Comparison of ENCODE assay signal across 12 cellular contexts in the genomic region with DNA sequence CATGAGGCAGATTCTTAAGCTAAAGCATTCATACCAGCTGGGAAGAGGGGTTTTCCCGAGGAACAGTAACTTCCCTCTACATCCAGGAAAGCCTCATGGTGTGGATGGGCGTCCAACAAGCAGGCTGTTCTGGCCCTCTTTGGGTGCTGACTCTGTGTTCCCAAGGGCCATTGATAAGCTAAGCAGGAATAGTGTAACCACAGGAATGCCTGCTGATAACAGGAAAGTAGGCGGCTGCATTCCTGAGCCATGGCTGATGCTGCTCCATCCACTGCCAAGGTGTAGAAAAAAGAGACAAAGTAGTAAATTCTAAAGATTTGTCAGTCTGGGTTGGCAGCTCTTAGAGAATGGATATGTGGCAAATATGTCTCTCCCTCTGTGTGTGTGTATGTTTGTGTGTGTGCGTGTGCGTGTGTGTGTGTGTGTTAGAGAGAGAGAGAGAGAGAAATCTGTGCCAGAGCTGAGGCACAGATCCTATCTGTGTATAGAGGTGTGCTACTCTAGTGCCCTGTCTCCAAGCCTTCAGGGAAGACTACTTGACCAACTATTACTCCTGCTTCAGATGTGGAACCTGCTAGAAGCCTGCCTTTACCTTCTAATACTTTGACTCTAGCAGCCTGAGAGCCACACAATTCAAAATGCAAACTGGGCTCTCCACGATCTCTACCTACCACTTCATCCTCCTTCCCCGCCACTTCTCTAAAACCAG.
A peak's percentile ranks its signal among the peaks of the same experiment; 100 is the strongest.
DNase-seq lines count a peak whose midpoint lies in the region; ATAC-seq and TF ChIP-seq lines count a peak whose summit lies in the region.
"Had no signal": no experiment of that assay in that cellular context is flagged by ENCODE, and none has a peak within 500 bp of the region (broad histone marks: within the 10 kb centered on the region; RNA-seq: fewer than 3 reads in every experiment).

No MANE protein-coding gene starts in this region.

- H3K9me3 ChIP-seq in upper lobe of right lung = no peaks in the 10 kb centered on the region

- intact Hi-C loops in Right ventricle myocardium inferior (cut with DNase I) = no loop called here
- intact Hi-C loops in cardiac septum (cut with DNase I) = no loop called here
- intact Hi-C loops in upper lobe of right lung (cut with DNase I) = no loop called here

- no peak for TF ChIP-seq POLR2A in GM18505 (IDR thresholded peaks at IDR 0.05; ENCODE audit: borderline replicate concordance, extremely low read depth, insufficient read depth, insufficient read length)

- no peak overlapping the region for H3K4me3 ChIP-seq in upper lobe of right lung

- H3K36me3 ChIP-seq in upper lobe of right lung = no peaks in the 10 kb centered on the region

- H3K4me1 ChIP-seq in upper lobe of right lung = no peaks in the 10 kb centered on the region

- TF ChIP-seq CTCF in upper lobe of right lung (IDR thresholded peaks at IDR 0.05) = no peak

- no peak for DNase-seq in Right ventricle myocardium inferior (ENCODE audit: missing footprints)
- no peak for DNase-seq in cardiac septum (ENCODE audit: low spot score)
- DNase-seq in dermis blood vessel endothelial cell = peak; percentile 58
- DNase-seq in kidney glomerular epithelial cell (lab: John Stamatoyannopoulos, UW) = peak; percentile 85
- DNase-seq in upper lobe of right lung = peak; percentile 66
- no peak for DNase-seq in RPMI8226
- DNase-seq: NCI-H1436 treated with DMSO at 0.1 percent for 48 hours, NCI-H526 treated with DMSO at 0.1 percent for 48 hours had no signal

- ATAC-seq in Right ventricle myocardium inferior (peak; percentile 93), upper lobe of right lung (peak; percentile 96), SK-N-SH treated with all-trans-retinoic acid at 6 μM for 48 hours (no peak), GM18505 (IDR thresholded peaks at IDR 0.05; ENCODE audit: unreplicated experiment) (no peak)
- ATAC-seq: activated CD4-positive, CD25-positive, alpha-beta regulatory T cell treated with anti-CD3 and anti-CD28 coated beads, Interleukin-2, amount 50 U/mL, for 24 hours; activated T-helper 17 cell treated with anti-CD3 and anti-CD28 coated beads, Interleukin-2, amount 50 U/mL, for 72 hours had no signal

- no peaks in the 10 kb centered on the region for H3K27me3 ChIP-seq in upper lobe of right lung

- H3K27ac ChIP-seq in upper lobe of right lung = peak overlapping the region; percentile 60

TF ChIP-seq in SK-N-SH treated with all-trans-retinoic acid at 6 μM for 48 hours, 23 proteins besides CTCF, POLR2A, EP300 and RAD21:
- TF ChIP-seq SNAI2 (CRISPR knock-in tag; IDR thresholded peaks at IDR 0.05) (no peak), ZNF70 (CRISPR knock-in tag; IDR thresholded peaks at IDR 0.05) (no peak), ZC3H10 (CRISPR knock-in tag; IDR thresholded peaks at IDR 0.05) (no peak), TCF4 (CRISPR knock-in tag; IDR thresholded peaks at IDR 0.05; ENCODE audit: borderline replicate concordance) (no peak), OSR1 (CRISPR knock-in tag; IDR thresholded peaks at IDR 0.05) (no peak), BACH2 (CRISPR knock-in tag; IDR thresholded peaks at IDR 0.05; ENCODE audit: borderline replicate concordance) (no peak), ZNF8 (CRISPR knock-in tag; IDR thresholded peaks at IDR 0.05) (no peak), PPARA (CRISPR knock-in tag; IDR thresholded peaks at IDR 0.05; ENCODE audit: borderline replicate concordance) (no peak), ZNF565 (CRISPR knock-in tag; conservative IDR thresholded peaks at IDR 0.05; ENCODE audit: low read depth) (no peak), ZFP3 (CRISPR knock-in tag; IDR thresholded peaks at IDR 0.05) (no peak), ISL1 (CRISPR knock-in tag; IDR thresholded peaks at IDR 0.05) (no peak)
- TF ChIP-seq, protein P1, sequence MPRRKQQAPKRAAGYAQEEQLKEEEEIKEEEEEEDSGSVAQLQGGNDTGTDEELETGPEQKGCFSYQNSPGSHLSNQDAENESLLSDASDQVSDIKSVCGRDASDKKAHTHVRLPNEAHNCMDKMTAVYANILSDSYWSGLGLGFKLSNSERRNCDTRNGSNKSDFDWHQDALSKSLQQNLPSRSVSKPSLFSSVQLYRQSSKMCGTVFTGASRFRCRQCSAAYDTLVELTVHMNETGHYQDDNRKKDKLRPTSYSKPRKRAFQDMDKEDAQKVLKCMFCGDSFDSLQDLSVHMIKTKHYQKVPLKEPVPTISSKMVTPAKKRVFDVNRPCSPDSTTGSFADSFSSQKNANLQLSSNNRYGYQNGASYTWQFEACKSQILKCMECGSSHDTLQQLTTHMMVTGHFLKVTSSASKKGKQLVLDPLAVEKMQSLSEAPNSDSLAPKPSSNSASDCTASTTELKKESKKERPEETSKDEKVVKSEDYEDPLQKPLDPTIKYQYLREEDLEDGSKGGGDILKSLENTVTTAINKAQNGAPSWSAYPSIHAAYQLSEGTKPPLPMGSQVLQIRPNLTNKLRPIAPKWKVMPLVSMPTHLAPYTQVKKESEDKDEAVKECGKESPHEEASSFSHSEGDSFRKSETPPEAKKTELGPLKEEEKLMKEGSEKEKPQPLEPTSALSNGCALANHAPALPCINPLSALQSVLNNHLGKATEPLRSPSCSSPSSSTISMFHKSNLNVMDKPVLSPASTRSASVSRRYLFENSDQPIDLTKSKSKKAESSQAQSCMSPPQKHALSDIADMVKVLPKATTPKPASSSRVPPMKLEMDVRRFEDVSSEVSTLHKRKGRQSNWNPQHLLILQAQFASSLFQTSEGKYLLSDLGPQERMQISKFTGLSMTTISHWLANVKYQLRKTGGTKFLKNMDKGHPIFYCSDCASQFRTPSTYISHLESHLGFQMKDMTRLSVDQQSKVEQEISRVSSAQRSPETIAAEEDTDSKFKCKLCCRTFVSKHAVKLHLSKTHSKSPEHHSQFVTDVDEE (CRISPR knock-in tag; IDR thresholded peaks at IDR 0.05) = no peak
- TF ChIP-seq, protein P2, sequence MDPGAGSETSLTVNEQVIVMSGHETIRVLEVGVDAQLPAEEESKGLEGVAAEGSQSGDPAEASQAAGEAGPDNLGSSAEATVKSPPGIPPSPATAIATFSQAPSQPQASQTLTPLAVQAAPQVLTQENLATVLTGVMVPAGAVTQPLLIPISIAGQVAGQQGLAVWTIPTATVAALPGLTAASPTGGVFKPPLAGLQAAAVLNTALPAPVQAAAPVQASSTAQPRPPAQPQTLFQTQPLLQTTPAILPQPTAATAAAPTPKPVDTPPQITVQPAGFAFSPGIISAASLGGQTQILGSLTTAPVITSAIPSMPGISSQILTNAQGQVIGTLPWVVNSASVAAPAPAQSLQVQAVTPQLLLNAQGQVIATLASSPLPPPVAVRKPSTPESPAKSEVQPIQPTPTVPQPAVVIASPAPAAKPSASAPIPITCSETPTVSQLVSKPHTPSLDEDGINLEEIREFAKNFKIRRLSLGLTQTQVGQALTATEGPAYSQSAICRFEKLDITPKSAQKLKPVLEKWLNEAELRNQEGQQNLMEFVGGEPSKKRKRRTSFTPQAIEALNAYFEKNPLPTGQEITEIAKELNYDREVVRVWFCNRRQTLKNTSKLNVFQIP (CRISPR knock-in tag; IDR thresholded peaks at IDR 0.05; ENCODE audit: borderline replicate concordance, low read depth) = no peak
- TF ChIP-seq, protein P3, sequence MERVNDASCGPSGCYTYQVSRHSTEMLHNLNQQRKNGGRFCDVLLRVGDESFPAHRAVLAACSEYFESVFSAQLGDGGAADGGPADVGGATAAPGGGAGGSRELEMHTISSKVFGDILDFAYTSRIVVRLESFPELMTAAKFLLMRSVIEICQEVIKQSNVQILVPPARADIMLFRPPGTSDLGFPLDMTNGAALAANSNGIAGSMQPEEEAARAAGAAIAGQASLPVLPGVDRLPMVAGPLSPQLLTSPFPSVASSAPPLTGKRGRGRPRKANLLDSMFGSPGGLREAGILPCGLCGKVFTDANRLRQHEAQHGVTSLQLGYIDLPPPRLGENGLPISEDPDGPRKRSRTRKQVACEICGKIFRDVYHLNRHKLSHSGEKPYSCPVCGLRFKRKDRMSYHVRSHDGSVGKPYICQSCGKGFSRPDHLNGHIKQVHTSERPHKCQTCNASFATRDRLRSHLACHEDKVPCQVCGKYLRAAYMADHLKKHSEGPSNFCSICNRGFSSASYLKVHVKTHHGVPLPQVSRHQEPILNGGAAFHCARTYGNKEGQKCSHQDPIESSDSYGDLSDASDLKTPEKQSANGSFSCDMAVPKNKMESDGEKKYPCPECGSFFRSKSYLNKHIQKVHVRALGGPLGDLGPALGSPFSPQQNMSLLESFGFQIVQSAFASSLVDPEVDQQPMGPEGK (CRISPR knock-in tag; IDR thresholded peaks at IDR 0.05; ENCODE audit: borderline replicate concordance) = no peak

Comparison
In these comparisons a context has a peak if more than half of its experiments do, and no peak if none do; other contexts are left out.
1. ATAC-seq: peak in Right ventricle myocardium inferior (single experiment) and upper lobe of right lung (single experiment); none in SK-N-SH treated with all-trans-retinoic acid at 6 μM for 48 hours (single experiment) and GM18505 (single experiment).
2. DNase-seq: peak in dermis blood vessel endothelial cell (single experiment), kidney glomerular epithelial cell (single experiment) and upper lobe of right lung (single experiment); none in Right ventricle myocardium inferior (single experiment), cardiac septum (single experiment) and RPMI8226 (single experiment).